31 cellular contexts compared by ENCODE assay signal in genomic region chr9:98821831-98822230, GRCh38.
"Had no signal": no experiment of that assay in that cellular context is flagged by ENCODE, and none has a peak within 500 bp of the region (broad histone marks: within the 10 kb centered on the region; RNA-seq: fewer than 3 reads in every experiment).

No MANE protein-coding gene starts in this region.

- H3K4me3 ChIP-seq: adrenal gland, body of pancreas, breast epithelium, Peyer's patch, SJSA1 had no signal

- H3K9me3 Mint-ChIP-seq: activated T-cell treated with anti-CD3 and anti-CD28 coated beads, Interleukin-2, amount 50 U/mL, for 4 hours; T-helper 2 cell treated with Interferon-gamma antibody and Interleukin-4, amounts not matched to agents 5 μg/mL and 100 μg/mL, for 36 hours had no signal

- H3K27ac Mint-ChIP-seq: activated CD4-positive, alpha-beta T cell treated with anti-CD3 and anti-CD28 coated beads for 36 hours; activated CD4-positive, alpha-beta T cell treated with anti-CD3 and anti-CD28 coated beads, Interleukin-2, amount 10 ng/mL, durations not matched to agents 7 days and 5 days; activated CD8-positive, alpha-beta T cell treated with anti-CD3 and anti-CD28 coated beads, Interleukin-2, amount 10 ng/mL, durations not matched to agents 7 days and 5 days; activated naive CD8-positive, alpha-beta T cell treated with anti-CD3 and anti-CD28 coated beads, Interleukin-2, amount 10 ng/mL, durations not matched to agents 7 days and 5 days; activated T-helper 1 cell treated with anti-CD3 and anti-CD28 coated beads, Interleukin-12 subunit alpha, Interleukin-12 subunit beta, Interleukin-2, Interleukin-4 antibody, amounts not matched to agents 30 ng/mL and 10 ng/mL and 1 ng/mL, durations not matched to agents 14 hours and 24 hours and 36 hours; T-helper 1 cell treated with Interleukin-12 subunit alpha and Interleukin-12 subunit beta and Interleukin-4 antibody, amounts not matched to agents 30 μg/mL and 1 μg/mL, for 36 hours; T-helper 2 cell treated with Interferon-gamma antibody and Interleukin-4, amounts not matched to agents 5 μg/mL and 100 μg/mL, for 36 hours; WTC11 had no signal

- H3K9me3 ChIP-seq: adrenal gland, body of pancreas, SJSA1, SK-N-SH had no signal

- H3K27me3 Mint-ChIP-seq: activated CD4-positive, alpha-beta T cell treated with anti-CD3 and anti-CD28 coated beads for 36 hours; activated CD4-positive, alpha-beta T cell treated with anti-CD3 and anti-CD28 coated beads, Interleukin-2, amount 10 ng/mL, durations not matched to agents 7 days and 5 days; activated naive CD8-positive, alpha-beta T cell treated with anti-CD3 and anti-CD28 coated beads, Interleukin-2, amount 10 ng/mL, durations not matched to agents 7 days and 5 days had no signal

- ATAC-seq: activated CD4-positive, alpha-beta T cell treated with anti-CD3 and anti-CD28 coated beads for 36 hours; activated CD4-positive, CD25-positive, alpha-beta regulatory T cell treated with anti-CD3 and anti-CD28 coated beads, Interleukin-2, amount 50 U/mL, for 24 hours; activated CD8-positive, alpha-beta T cell treated with anti-CD3 and anti-CD28 coated beads, Interleukin-2, amount 10 ng/mL, durations not matched to agents 7 days and 5 days; activated T-cell treated with anti-CD3 and anti-CD28 coated beads, Interleukin-2, amount 50 U/mL, for 4 hours; body of pancreas; PC-3; WTC11 had no signal

- H3K4me3 Mint-ChIP-seq: activated CD4-positive, alpha-beta T cell treated with anti-CD3 and anti-CD28 coated beads for 36 hours; activated CD4-positive, alpha-beta T cell treated with anti-CD3 and anti-CD28 coated beads, Interleukin-2, amount 10 ng/mL, durations not matched to agents 7 days and 5 days; activated CD8-positive, alpha-beta T cell treated with anti-CD3 and anti-CD28 coated beads, Interleukin-2, amount 10 ng/mL, durations not matched to agents 7 days and 5 days; activated naive CD8-positive, alpha-beta T cell treated with anti-CD3 and anti-CD28 coated beads, Interleukin-2, amount 10 ng/mL, durations not matched to agents 7 days and 5 days; activated T-cell treated with anti-CD3 and anti-CD28 coated beads, Interleukin-2, amount 50 U/mL, for 4 hours; activated T-helper 1 cell treated with anti-CD3 and anti-CD28 coated beads, Interleukin-12 subunit alpha, Interleukin-12 subunit beta, Interleukin-2, Interleukin-4 antibody, amounts not matched to agents 30 ng/mL and 10 ng/mL and 1 ng/mL, durations not matched to agents 14 hours and 24 hours and 36 hours; T-helper 1 cell treated with Interleukin-12 subunit alpha and Interleukin-12 subunit beta and Interleukin-4 antibody, amounts not matched to agents 30 μg/mL and 1 μg/mL, for 36 hours; T-helper 2 cell treated with Interferon-gamma antibody and Interleukin-4, amounts not matched to agents 5 μg/mL and 100 μg/mL, for 36 hours; WTC11 had no signal

- H3K27ac ChIP-seq: adrenal gland, body of pancreas, breast epithelium, Peyer's patch, SJSA1 had no signal

- H3K4me1 Mint-ChIP-seq: activated CD4-positive, alpha-beta T cell treated with anti-CD3 and anti-CD28 coated beads for 36 hours; WTC11 had no signal

- H3K36me3 ChIP-seq: adrenal gland, breast epithelium, SJSA1 had no signal

- H3K27me3 ChIP-seq: adrenal gland, body of pancreas, Peyer's patch, SJSA1 had no signal

- DNase-seq: activated CD4-positive, alpha-beta T cell treated with anti-CD3 and anti-CD28 coated beads for 36 hours; activated CD4-positive, alpha-beta T cell treated with anti-CD3 and anti-CD28 coated beads, Interleukin-2, amount 10 ng/mL, durations not matched to agents 7 days and 5 days; activated CD4-positive, alpha-beta T cell treated with anti-CD3 and anti-CD28 coated beads, Interleukin-2, amount 50 U/mL, for 48 hours; activated CD8-positive, alpha-beta memory T cell treated with anti-CD3 and anti-CD28 coated beads, Interleukin-2, amount 50 U/mL, for 4 hours; activated CD8-positive, alpha-beta T cell treated with anti-CD3 and anti-CD28 coated beads, Interleukin-2, amount 10 ng/mL, durations not matched to agents 7 days and 5 days; activated naive CD4-positive, alpha-beta T cell; activated naive CD4-positive, alpha-beta T cell treated with anti-CD3 and anti-CD28 coated beads, Interleukin-2, amount 50 U/mL, for 16 hours; activated naive CD8-positive, alpha-beta T cell treated with anti-CD3 and anti-CD28 coated beads, Interleukin-2, amount 10 ng/mL, durations not matched to agents 7 days and 5 days; activated T-cell treated with anti-CD3 and anti-CD28 coated beads for 4 hours; activated T-cell treated with anti-CD3 and anti-CD28 coated beads, Interleukin-2, amount 50 U/mL, for 4 hours; adrenal gland; body of pancreas; cerebellar nuclear complex; NCI-H1105; NCI-H1417 treated with DMSO at 0.1 percent for 48 hours; NCI-H187 treated with DMSO at 0.1 percent for 48 hours; NCI-H2081; NCI-H345; NCI-H524 treated with DMSO at 0.1 percent for 48 hours; PC-3; Peyer's patch; RPMI8226; SHP77 treated with DMSO at 0.1 percent for 48 hours; SK-N-SH had no signal
